2 cellular contexts compared by ENCODE assay signal in the genomic region with DNA sequence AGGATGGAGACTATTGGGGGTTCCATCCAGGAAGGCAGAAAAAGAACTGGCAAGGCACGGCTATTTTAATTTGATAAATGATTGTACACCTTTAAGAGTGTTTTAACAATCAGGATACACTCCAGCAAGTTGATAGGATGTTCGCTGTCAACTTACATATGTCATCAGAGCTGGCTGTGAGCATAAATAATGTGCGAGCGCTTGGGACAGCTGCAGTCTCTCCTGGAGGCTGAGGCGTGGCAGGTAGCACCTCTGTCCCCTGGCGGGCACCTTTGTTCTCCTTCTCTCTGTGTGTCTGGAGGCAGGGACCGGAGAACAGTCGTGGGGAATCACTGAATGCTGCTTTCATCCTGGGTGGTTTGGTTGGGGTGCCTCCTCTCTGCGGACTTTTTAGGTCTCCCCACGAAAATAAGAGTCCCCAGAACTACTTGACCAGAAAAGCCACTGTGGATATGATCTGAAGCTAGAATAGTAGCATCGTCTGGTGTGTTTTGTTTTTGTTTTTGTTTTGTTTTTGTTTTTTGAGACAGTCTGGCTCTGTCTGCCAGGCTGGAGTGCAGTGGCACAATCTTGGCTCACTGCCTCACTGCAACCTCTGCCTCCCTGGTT.
TF ChIP-seq lines count a peak whose summit lies in the region.

No MANE protein-coding gene starts in this region.

TF ChIP-seq in SK-N-SH, 30 proteins besides CTCF, POLR2A, EP300 and RAD21 (continued from another document):
- TF ChIP-seq, protein P1, sequence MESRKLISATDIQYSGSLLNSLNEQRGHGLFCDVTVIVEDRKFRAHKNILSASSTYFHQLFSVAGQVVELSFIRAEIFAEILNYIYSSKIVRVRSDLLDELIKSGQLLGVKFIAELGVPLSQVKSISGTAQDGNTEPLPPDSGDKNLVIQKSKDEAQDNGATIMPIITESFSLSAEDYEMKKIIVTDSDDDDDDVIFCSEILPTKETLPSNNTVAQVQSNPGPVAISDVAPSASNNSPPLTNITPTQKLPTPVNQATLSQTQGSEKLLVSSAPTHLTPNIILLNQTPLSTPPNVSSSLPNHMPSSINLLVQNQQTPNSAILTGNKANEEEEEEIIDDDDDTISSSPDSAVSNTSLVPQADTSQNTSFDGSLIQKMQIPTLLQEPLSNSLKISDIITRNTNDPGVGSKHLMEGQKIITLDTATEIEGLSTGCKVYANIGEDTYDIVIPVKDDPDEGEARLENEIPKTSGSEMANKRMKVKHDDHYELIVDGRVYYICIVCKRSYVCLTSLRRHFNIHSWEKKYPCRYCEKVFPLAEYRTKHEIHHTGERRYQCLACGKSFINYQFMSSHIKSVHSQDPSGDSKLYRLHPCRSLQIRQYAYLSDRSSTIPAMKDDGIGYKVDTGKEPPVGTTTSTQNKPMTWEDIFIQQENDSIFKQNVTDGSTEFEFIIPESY (IDR thresholded peaks at IDR 0.05; ENCODE audit: borderline replicate concordance, low read depth) = no peak
- TF ChIP-seq NFIC (IDR thresholded peaks at IDR 0.05; ENCODE audit: borderline replicate concordance) = no peak
- TF ChIP-seq SIN3A (IDR thresholded peaks at IDR 0.05; ENCODE audit: borderline replicate concordance, low read depth, low read length) = no peak
- no peak for TF ChIP-seq GATA2 (CRISPR knock-in tag; IDR thresholded peaks at IDR 0.05)

TF ChIP-seq in SK-N-SH treated with all-trans-retinoic acid at 6 μM for 48 hours, 23 proteins besides CTCF, POLR2A, EP300 and RAD21 (continued from another document):
- TF ChIP-seq, protein P2, sequence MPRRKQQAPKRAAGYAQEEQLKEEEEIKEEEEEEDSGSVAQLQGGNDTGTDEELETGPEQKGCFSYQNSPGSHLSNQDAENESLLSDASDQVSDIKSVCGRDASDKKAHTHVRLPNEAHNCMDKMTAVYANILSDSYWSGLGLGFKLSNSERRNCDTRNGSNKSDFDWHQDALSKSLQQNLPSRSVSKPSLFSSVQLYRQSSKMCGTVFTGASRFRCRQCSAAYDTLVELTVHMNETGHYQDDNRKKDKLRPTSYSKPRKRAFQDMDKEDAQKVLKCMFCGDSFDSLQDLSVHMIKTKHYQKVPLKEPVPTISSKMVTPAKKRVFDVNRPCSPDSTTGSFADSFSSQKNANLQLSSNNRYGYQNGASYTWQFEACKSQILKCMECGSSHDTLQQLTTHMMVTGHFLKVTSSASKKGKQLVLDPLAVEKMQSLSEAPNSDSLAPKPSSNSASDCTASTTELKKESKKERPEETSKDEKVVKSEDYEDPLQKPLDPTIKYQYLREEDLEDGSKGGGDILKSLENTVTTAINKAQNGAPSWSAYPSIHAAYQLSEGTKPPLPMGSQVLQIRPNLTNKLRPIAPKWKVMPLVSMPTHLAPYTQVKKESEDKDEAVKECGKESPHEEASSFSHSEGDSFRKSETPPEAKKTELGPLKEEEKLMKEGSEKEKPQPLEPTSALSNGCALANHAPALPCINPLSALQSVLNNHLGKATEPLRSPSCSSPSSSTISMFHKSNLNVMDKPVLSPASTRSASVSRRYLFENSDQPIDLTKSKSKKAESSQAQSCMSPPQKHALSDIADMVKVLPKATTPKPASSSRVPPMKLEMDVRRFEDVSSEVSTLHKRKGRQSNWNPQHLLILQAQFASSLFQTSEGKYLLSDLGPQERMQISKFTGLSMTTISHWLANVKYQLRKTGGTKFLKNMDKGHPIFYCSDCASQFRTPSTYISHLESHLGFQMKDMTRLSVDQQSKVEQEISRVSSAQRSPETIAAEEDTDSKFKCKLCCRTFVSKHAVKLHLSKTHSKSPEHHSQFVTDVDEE (CRISPR knock-in tag; IDR thresholded peaks at IDR 0.05) = no peak
- TF ChIP-seq ARNTL (CRISPR knock-in tag; IDR thresholded peaks at IDR 0.05; ENCODE audit: borderline replicate concordance, low read depth) (no peak), BACH2 (CRISPR knock-in tag; IDR thresholded peaks at IDR 0.05; ENCODE audit: borderline replicate concordance) (no peak), ISL1 (CRISPR knock-in tag; IDR thresholded peaks at IDR 0.05) (no peak), ZNF565 (CRISPR knock-in tag; conservative IDR thresholded peaks at IDR 0.05; ENCODE audit: low read depth) (no peak), ZNF8 (CRISPR knock-in tag; IDR thresholded peaks at IDR 0.05) (no peak), ESRRG (CRISPR knock-in tag; IDR thresholded peaks at IDR 0.05) (no peak)
- TF ChIP-seq, protein P3, sequence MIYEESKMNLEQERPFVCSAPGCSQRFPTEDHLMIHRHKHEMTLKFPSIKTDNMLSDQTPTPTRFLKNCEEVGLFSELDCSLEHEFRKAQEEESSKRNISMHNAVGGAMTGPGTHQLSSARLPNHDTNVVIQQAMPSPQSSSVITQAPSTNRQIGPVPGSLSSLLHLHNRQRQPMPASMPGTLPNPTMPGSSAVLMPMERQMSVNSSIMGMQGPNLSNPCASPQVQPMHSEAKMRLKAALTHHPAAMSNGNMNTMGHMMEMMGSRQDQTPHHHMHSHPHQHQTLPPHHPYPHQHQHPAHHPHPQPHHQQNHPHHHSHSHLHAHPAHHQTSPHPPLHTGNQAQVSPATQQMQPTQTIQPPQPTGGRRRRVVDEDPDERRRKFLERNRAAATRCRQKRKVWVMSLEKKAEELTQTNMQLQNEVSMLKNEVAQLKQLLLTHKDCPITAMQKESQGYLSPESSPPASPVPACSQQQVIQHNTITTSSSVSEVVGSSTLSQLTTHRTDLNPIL (CRISPR knock-in tag; IDR thresholded peaks at IDR 0.05; ENCODE audit: low read depth) = no peak
- TF ChIP-seq, protein P4, sequence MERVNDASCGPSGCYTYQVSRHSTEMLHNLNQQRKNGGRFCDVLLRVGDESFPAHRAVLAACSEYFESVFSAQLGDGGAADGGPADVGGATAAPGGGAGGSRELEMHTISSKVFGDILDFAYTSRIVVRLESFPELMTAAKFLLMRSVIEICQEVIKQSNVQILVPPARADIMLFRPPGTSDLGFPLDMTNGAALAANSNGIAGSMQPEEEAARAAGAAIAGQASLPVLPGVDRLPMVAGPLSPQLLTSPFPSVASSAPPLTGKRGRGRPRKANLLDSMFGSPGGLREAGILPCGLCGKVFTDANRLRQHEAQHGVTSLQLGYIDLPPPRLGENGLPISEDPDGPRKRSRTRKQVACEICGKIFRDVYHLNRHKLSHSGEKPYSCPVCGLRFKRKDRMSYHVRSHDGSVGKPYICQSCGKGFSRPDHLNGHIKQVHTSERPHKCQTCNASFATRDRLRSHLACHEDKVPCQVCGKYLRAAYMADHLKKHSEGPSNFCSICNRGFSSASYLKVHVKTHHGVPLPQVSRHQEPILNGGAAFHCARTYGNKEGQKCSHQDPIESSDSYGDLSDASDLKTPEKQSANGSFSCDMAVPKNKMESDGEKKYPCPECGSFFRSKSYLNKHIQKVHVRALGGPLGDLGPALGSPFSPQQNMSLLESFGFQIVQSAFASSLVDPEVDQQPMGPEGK (CRISPR knock-in tag; IDR thresholded peaks at IDR 0.05; ENCODE audit: borderline replicate concordance) = no peak
